Comparison of ENCODE assay signal across 8 cellular contexts in genomic region chr1:19918057-19918456, GRCh38. TPM values are rescaled to one million over a fixed set of nuclear protein-coding genes. Genes with fewer than 3 reads are reported as not detected.
DNase-seq lines count a peak whose midpoint lies in the region; ATAC-seq and TF ChIP-seq lines count a peak whose summit lies in the region.

No MANE protein-coding gene starts in this region.

- peak; percentile 94 to 97 for TF ChIP-seq RAD21 in liver (IDR thresholded peaks at IDR 0.05)

- DNase-seq in AG09309 (ENCODE audit: low read depth), result peak; percentile 49
- DNase-seq in GM23338 (ENCODE audit: low spot score), result peak; percentile 93
- peak; percentile 69 for DNase-seq in NCI-H345 treated with DMSO at 0.1 percent for 48 hours (lab: John Stamatoyannopoulos, UW; ENCODE audit: unreplicated experiment)
- DNase-seq in activated CD4-positive, alpha-beta T cell treated with anti-CD3 and anti-CD28 coated beads for 48 hours, result peak; percentile 89
- DNase-seq in colonic mucosa, result peak; percentile 89
- peak; percentile 42 to 74 (median 66) for DNase-seq in stimulated activated CD4-positive, alpha-beta T cell treated with anti-CD3 and anti-CD28 coated beads, TNF-alpha, amount 100 ng/mL, for 1 hour (ENCODE audit: low read depth in 3 of 3, low spot score in 1 of 3)

- H3K4me2 ChIP-seq in GM23338, result no peak overlapping the region

- ATAC-seq in GM23338, result peak; percentile 88
- no peak for ATAC-seq in HG02759 (IDR thresholded peaks at IDR 0.05; ENCODE audit: unreplicated experiment)

- peaks cover 4% of the 10 kb centered on the region for H3K27me3 Mint-ChIP-seq in GM23338 (ENCODE audit: insufficient read depth, low read depth, poor library complexity)

- H3K36me3 ChIP-seq in GM23338 (ENCODE audit: insufficient read depth) (no peaks in the 10 kb centered on the region), colonic mucosa (peaks cover 8% of the 10 kb centered on the region), liver (ENCODE audit: control insufficient read depth in 4 of 4, insufficient read depth in 3 of 4, low read depth in 1 of 4, low read length in 3 of 4) (peaks cover 0 to 7% (median 2%) of the 10 kb centered on the region in 4 donors)

- H3K27me3 ChIP-seq in GM23338 (ENCODE audit: insufficient read depth), result no peaks in the 10 kb centered on the region
- H3K27me3 ChIP-seq in colonic mucosa, result no peaks in the 10 kb centered on the region
- H3K27me3 ChIP-seq in liver (ENCODE audit: control insufficient read depth in 4 of 4, insufficient read depth in 4 of 4, low read length in 3 of 4), result no peaks in the 10 kb centered on the region

- H3K4me1 ChIP-seq in GM23338 (ENCODE audit: insufficient read depth) (no peaks in the 10 kb centered on the region), colonic mucosa (no peaks in the 10 kb centered on the region), liver (ENCODE audit: control insufficient read depth in 4 of 4, insufficient read depth in 4 of 4, low read length in 3 of 4) (no peaks in the 10 kb centered on the region)

- TF ChIP-seq CTCF in AG09309 (IDR thresholded peaks at IDR 0.05; ENCODE audit: control insufficient read depth, insufficient read depth, low read depth, low read length, missing control alignments), result peak; percentile 93
- TF ChIP-seq CTCF in GM23338 (conservative IDR thresholded peaks at IDR 0.05; ENCODE audit: low read depth in 2 of 2), result peak; percentile 94 to 97
- peak; percentile 83 for TF ChIP-seq CTCF in colonic mucosa (IDR thresholded peaks at IDR 0.05)
- TF ChIP-seq CTCF in liver (IDR thresholded peaks at IDR 0.05; ENCODE audit: low read depth, low read length, missing input control), result peak; percentile 92

- no peaks in the 10 kb centered on the region for H3K9me3 ChIP-seq in colonic mucosa
- H3K9me3 ChIP-seq in liver (ENCODE audit: control insufficient read depth in 4 of 4, low read length in 3 of 4), result no peaks in the 10 kb centered on the region

- H2AFZ ChIP-seq in GM23338, result no peak overlapping the region

- WGBS in liver, result 17% methylated on average over 6 of the region's 6 CpGs

- peaks cover 5% of the 10 kb centered on the region; the same call in 1 of the 3 replicates for H3K4me1 Mint-ChIP-seq in GM23338

- no peak overlapping the region for H3K9ac ChIP-seq in colonic mucosa (ENCODE audit: low read depth in 2 of 2, low read length in 2 of 2)
- no peak overlapping the region for H3K9ac ChIP-seq in liver (ENCODE audit: low read depth in 1 of 2, low read length in 2 of 2)

- peaks cover 14% of the 10 kb centered on the region for H3K36me3 Mint-ChIP-seq in GM23338 (ENCODE audit: low read depth)

- H3K79me2 ChIP-seq in GM23338 (replicated peaks; ENCODE audit: insufficient read depth), result no peaks in the 10 kb centered on the region

- H3K4me3 Mint-ChIP-seq in GM23338, result no peak overlapping the region

- H3K4me3 ChIP-seq in AG09309 (ENCODE audit: control insufficient read depth, low read depth, low read length) (no peak overlapping the region), GM23338 (no peak overlapping the region), colonic mucosa (no peak overlapping the region), liver (ENCODE audit: low read depth in 1 of 3, low read length in 3 of 3) (no peak overlapping the region)

- no peaks in the 10 kb centered on the region for H4K20me1 ChIP-seq in GM23338 (replicated peaks; ENCODE audit: insufficient read depth)

- intact Hi-C loops in colonic mucosa (cut with DNase I), result loop anchor here (2.0 kb wide), 1 partner anchor 235 kb away; no protein-coding TSS in a partner anchor

- no peaks in the 10 kb centered on the region; the same call in 2 of the 3 replicates for H3K9me3 Mint-ChIP-seq in GM23338

- no peak overlapping the region for H3K27ac Mint-ChIP-seq in GM23338

- no peaks in the 10 kb centered on the region for H3F3A ChIP-seq in GM23338 (replicated peaks; ENCODE audit: low read depth)

- no peak overlapping the region for H3K27ac ChIP-seq in GM23338 (ENCODE audit: low read depth)
- no peak overlapping the region for H3K27ac ChIP-seq in colonic mucosa
- H3K27ac ChIP-seq in liver (ENCODE audit: low read depth in 1 of 2, low read length in 2 of 2), result no peak overlapping the region

- no peaks in the 10 kb centered on the region for H3K9me2 ChIP-seq in GM23338 (ENCODE audit: insufficient read depth)

TF ChIP-seq in GM23338, 12 proteins besides CTCF, POLR2A, EP300 and RAD21 (continues in another document):
- TF ChIP-seq NANOG (IDR thresholded peaks at IDR 0.05; ENCODE audit: borderline replicate concordance) (no peak), STAT1 (IDR thresholded peaks at IDR 0.05; ENCODE audit: unreplicated experiment) (no peak), EZH2 (IDR thresholded peaks at IDR 0.05; ENCODE audit: low read depth, unreplicated experiment) (no peak), ZNF114 (CRISPR knock-in tag; IDR thresholded peaks at IDR 0.05) (no peak), ZNF331 (CRISPR knock-in tag; IDR thresholded peaks at IDR 0.05; ENCODE audit: low read depth) (no peak), EZH2phosphoT487 (IDR thresholded peaks at IDR 0.05; ENCODE audit: unreplicated experiment) (no peak), CREB1 (CRISPR knock-in tag; IDR thresholded peaks at IDR 0.05; ENCODE audit: low read depth) (no peak), POLR2AphosphoS5 (IDR thresholded peaks at IDR 0.05; ENCODE audit: low read depth) (no peak)

TF ChIP-seq in liver, 16 proteins besides CTCF, POLR2A, EP300 and RAD21:
- TF ChIP-seq RXRA (IDR thresholded peaks at IDR 0.05) (no peak), EGR1 (IDR thresholded peaks at IDR 0.05; ENCODE audit: low read depth in 2 of 2) (no peak), ATF3 (IDR thresholded peaks at IDR 0.05) (no peak), JUND (IDR thresholded peaks at IDR 0.05) (no peak), SP1 (IDR thresholded peaks at IDR 0.05) (no peak), NR2F2 (IDR thresholded peaks at IDR 0.05) (no peak), HNF4G (IDR thresholded peaks at IDR 0.05) (no peak), GABPA (IDR thresholded peaks at IDR 0.05 in 1 of 2, conservative IDR thresholded peaks at IDR 0.05 in 1 of 2) (no peak), FOXA2 (IDR thresholded peaks at IDR 0.05) (no peak), YY1 (IDR thresholded peaks at IDR 0.05) (no peak), MAX (IDR thresholded peaks at IDR 0.05) (no peak), FOXA1 (IDR thresholded peaks at IDR 0.05) (no peak), TAF1 (conservative IDR thresholded peaks at IDR 0.05) (no peak), HNF4A (conservative IDR thresholded peaks at IDR 0.05) (no peak)
- TF ChIP-seq, protein P1, sequence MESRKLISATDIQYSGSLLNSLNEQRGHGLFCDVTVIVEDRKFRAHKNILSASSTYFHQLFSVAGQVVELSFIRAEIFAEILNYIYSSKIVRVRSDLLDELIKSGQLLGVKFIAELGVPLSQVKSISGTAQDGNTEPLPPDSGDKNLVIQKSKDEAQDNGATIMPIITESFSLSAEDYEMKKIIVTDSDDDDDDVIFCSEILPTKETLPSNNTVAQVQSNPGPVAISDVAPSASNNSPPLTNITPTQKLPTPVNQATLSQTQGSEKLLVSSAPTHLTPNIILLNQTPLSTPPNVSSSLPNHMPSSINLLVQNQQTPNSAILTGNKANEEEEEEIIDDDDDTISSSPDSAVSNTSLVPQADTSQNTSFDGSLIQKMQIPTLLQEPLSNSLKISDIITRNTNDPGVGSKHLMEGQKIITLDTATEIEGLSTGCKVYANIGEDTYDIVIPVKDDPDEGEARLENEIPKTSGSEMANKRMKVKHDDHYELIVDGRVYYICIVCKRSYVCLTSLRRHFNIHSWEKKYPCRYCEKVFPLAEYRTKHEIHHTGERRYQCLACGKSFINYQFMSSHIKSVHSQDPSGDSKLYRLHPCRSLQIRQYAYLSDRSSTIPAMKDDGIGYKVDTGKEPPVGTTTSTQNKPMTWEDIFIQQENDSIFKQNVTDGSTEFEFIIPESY (IDR thresholded peaks at IDR 0.05), result no peak
- TF ChIP-seq, protein P2, sequence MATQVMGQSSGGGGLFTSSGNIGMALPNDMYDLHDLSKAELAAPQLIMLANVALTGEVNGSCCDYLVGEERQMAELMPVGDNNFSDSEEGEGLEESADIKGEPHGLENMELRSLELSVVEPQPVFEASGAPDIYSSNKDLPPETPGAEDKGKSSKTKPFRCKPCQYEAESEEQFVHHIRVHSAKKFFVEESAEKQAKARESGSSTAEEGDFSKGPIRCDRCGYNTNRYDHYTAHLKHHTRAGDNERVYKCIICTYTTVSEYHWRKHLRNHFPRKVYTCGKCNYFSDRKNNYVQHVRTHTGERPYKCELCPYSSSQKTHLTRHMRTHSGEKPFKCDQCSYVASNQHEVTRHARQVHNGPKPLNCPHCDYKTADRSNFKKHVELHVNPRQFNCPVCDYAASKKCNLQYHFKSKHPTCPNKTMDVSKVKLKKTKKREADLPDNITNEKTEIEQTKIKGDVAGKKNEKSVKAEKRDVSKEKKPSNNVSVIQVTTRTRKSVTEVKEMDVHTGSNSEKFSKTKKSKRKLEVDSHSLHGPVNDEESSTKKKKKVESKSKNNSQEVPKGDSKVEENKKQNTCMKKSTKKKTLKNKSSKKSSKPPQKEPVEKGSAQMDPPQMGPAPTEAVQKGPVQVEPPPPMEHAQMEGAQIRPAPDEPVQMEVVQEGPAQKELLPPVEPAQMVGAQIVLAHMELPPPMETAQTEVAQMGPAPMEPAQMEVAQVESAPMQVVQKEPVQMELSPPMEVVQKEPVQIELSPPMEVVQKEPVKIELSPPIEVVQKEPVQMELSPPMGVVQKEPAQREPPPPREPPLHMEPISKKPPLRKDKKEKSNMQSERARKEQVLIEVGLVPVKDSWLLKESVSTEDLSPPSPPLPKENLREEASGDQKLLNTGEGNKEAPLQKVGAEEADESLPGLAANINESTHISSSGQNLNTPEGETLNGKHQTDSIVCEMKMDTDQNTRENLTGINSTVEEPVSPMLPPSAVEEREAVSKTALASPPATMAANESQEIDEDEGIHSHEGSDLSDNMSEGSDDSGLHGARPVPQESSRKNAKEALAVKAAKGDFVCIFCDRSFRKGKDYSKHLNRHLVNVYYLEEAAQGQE (IDR thresholded peaks at IDR 0.05), result no peak
TF ChIP-seq in liver: peak in this region for 0.

RNA-seq across cellular contexts. Expression of gene PLA2G2E, which starts 5.4 kb away (rescaled TPM):
- total RNA-seq in GM23338 (2014; rRNA removed; shearing (Covaris generic)), result not detected in 2 replicates
- polyA plus RNA-seq in GM23338 (2016; fragmentation: Nextera tagmentation; extraction: Ambion mirVana) (not detected in 2 replicates), liver (not detected)
- total RNA-seq in colonic mucosa (not detected), liver (not detected)

RNA-seq across cellular contexts. Expression of gene OTUD3, which starts 35.9 kb away (rescaled TPM):
- 12.9 and 13.3 TPM in 2 replicates for total RNA-seq in GM23338 (2014; rRNA removed; shearing (Covaris generic))
- polyA plus RNA-seq in GM23338 (2016; fragmentation: Nextera tagmentation; extraction: Ambion mirVana), result 3.0 and 4.0 TPM in 2 replicates
- 10 to 100 TPM in 1 of 2 donors, 1 to 10 TPM in 1; 9.6 to 15.6 TPM for total RNA-seq in colonic mucosa
- 1 to 10 TPM; 3.5 to 4.0 TPM for total RNA-seq in liver
- under 1 TPM; 0.36 to 0.71 TPM for polyA plus RNA-seq in liver
